Comparison of ENCODE assay signal across 9 cellular contexts in the genomic region with DNA sequence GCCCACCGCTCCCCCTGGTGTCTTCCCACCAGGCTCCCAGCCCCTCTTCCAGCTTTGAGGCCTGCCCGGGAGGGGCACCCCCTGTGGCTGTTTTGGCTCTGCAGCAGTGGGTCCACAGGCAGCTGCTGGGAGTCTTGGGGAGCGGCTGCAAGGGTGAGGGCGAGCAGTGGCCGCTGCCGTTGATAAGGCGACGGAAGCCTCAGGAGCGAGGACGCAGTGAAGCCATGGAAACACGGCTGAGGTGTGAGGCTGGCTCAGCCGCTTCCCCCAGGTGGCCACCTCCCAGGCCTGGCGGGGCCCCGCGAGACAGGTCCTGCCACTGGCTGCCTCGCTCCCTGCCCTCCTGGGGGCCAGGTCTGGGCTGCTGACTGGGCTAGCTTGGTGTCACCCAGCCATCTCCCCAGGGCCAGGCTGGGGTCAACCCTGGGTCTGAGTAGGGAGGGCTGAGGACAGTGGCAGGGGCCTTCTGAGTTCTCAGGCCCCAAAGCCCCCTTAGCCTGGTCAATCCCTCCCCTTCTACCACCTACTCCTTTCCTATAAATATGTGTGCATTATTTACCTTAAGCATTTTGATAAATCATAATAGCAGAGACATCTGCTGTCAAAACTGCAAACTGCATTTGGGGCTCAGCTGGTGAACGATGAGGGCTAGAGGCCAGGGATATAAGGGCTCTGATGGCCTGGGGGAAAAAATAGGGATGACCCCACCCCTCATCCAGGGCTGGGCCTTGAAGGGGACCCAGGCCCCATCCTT. TPM values are rescaled to one million over a fixed set of nuclear protein-coding genes. Genes with fewer than 3 reads are reported as not detected.
DNase-seq lines count a peak whose midpoint lies in the region; ATAC-seq, FAIRE-seq and TF ChIP-seq lines count a peak whose summit lies in the region.
"Had no signal": no experiment of that assay in that cellular context is flagged by ENCODE, and none has a peak within 500 bp of the region (broad histone marks: within the 10 kb centered on the region; RNA-seq: fewer than 3 reads in every experiment).

No MANE protein-coding gene starts in this region.

- no peak overlapping the region for H3K27ac Mint-ChIP-seq in naive thymus-derived CD4-positive, alpha-beta T cell
- H3K27ac Mint-ChIP-seq: activated naive CD4-positive, alpha-beta T cell treated with anti-CD3 and anti-CD28 coated beads, Interleukin-2, amount 50 U/mL, for 24 hours had no signal

- TF ChIP-seq CTCF in H1 (IDR thresholded peaks at IDR 0.05; ENCODE audit: control extremely low read depth in 1 of 3, insufficient read depth in 1 of 3, low read depth in 1 of 3, low read length in 3 of 3): no peak

- H3K14ac ChIP-seq in H1 (ENCODE audit: insufficient read length): no peak overlapping the region

- H3K79me1 ChIP-seq in H1 (ENCODE audit: low read depth, low read length): no peaks in the 10 kb centered on the region; the same call in 1 of the 2 replicates

- H3K9me3 Mint-ChIP-seq in naive thymus-derived CD4-positive, alpha-beta T cell: no peaks in the 10 kb centered on the region
- H3K9me3 Mint-ChIP-seq: activated naive CD4-positive, alpha-beta T cell treated with anti-CD3 and anti-CD28 coated beads, Interleukin-2, amount 50 U/mL, for 24 hours had no signal

- H4K91ac ChIP-seq in H1 (replicated peaks; ENCODE audit: insufficient read length, low read length): no peak overlapping the region

- no peaks in the 10 kb centered on the region for H3K36me3 Mint-ChIP-seq in naive thymus-derived CD4-positive, alpha-beta T cell
- H3K36me3 Mint-ChIP-seq: activated naive CD4-positive, alpha-beta T cell treated with anti-CD3 and anti-CD28 coated beads, Interleukin-2, amount 50 U/mL, for 24 hours had no signal

- TF ChIP-seq RAD21 in H1 (IDR thresholded peaks at IDR 0.05 in 1 of 2, conservative IDR thresholded peaks at IDR 0.05 in 1 of 2; ENCODE audit: low read depth in 2 of 2, low read length in 2 of 2): peak in 1 of 2 experiments; percentile 19; a peak in 1 of 4 replicates

- H3K18ac ChIP-seq in H1 (ENCODE audit: extremely low read depth, low read length): peak overlapping the region; percentile 76

- peaks cover 5 to 24% of the 10 kb centered on the region in 2 experiments for H4K20me1 ChIP-seq in H1 (replicated peaks in 1 of 2; ENCODE audit: control insufficient read depth in 1 of 2, insufficient read depth in 2 of 2, low read length in 2 of 2)

- H3K27me3 ChIP-seq in H1 (replicated peaks in 1 of 4; ENCODE audit: control insufficient read depth in 3 of 4, extremely low read depth in 1 of 4, insufficient read depth in 3 of 4, low read length in 3 of 4): peaks cover 0 to 5% (median 0%) of the 10 kb centered on the region in 4 experiments; a peak in 3 of 7 replicates
- no peaks in the 10 kb centered on the region for H3K27me3 ChIP-seq in naive thymus-derived CD4-positive, alpha-beta T cell (ENCODE audit: control insufficient read depth in 2 of 2, insufficient read depth in 2 of 2, low read length in 2 of 2)

- H3K23me2 ChIP-seq in H1 (ENCODE audit: low read depth, low read length): no peaks in the 10 kb centered on the region

- peaks cover 3 to 17% (median 6%) of the 10 kb centered on the region in 7 donors for H3K4me1 Mint-ChIP-seq in naive thymus-derived CD4-positive, alpha-beta T cell
- H3K4me1 Mint-ChIP-seq: activated naive CD4-positive, alpha-beta T cell treated with anti-CD3 and anti-CD28 coated beads, Interleukin-2, amount 50 U/mL, for 24 hours had no signal

- no peak overlapping the region for H3K23ac ChIP-seq in H1 (ENCODE audit: insufficient read length)

- POLR2A ChIA-PET in H1 (lab: Charles Lee; ENCODE audit: partially characterized antibody): interaction anchor here (0.8 to 9.8 kb wide), 21 partner anchors 11 to 81 kb away, joined by 3 to 76 read pairs (median 5); partner anchors contain the start of gene CXXC5
- POLR2A ChIA-PET in naive thymus-derived CD4-positive, alpha-beta T cell (lab: Charles Lee): interaction anchor here (0.7 to 1.0 kb wide), 2 partner anchors 101 to 172 kb away, joined by 3 read pairs; no protein-coding TSS in a partner anchor

- CTCF ChIA-PET in H1 (lab: Charles Lee; ENCODE audit: partially characterized antibody): interaction anchor here (0.5 to 7.7 kb wide), 28 partner anchors 10 to 1677 kb away, joined by 3 to 97 read pairs (median 5); no protein-coding TSS in a partner anchor
- CTCF ChIA-PET in naive thymus-derived CD4-positive, alpha-beta T cell (lab: Charles Lee): interaction anchor here (0.6 to 3.8 kb wide), 7 partner anchors 22 to 367 kb away, joined by 3 to 41 read pairs (median 3); no protein-coding TSS in a partner anchor

- no peak overlapping the region for H2BK120ac ChIP-seq in H1 (replicated peaks; ENCODE audit: low read depth, low read length)

- H4K8ac ChIP-seq in H1 (ENCODE audit: extremely low read depth, insufficient read depth, low read length): no peak overlapping the region

- H3K9ac ChIP-seq in H1 (replicated peaks in 1 of 4; ENCODE audit: extremely low read depth in 1 of 4, low read depth in 3 of 4, low read length in 3 of 4): no peak overlapping the region

- no peaks in the 10 kb centered on the region for H3K36me3 ChIP-seq in H1 (ENCODE audit: control insufficient read depth in 2 of 4, insufficient read depth in 4 of 4, low read length in 3 of 4)
- H3K36me3 ChIP-seq in naive thymus-derived CD4-positive, alpha-beta T cell (ENCODE audit: control insufficient read depth in 2 of 3, insufficient read depth in 3 of 3, low read length in 3 of 3): no peaks in the 10 kb centered on the region

- intact Hi-C loops in naive thymus-derived CD4-positive, alpha-beta T cell (cut with micrococcal nuclease): loop anchor here (1.0 to 5.0 kb wide), 6 partner anchors 57 to 403 kb away; no protein-coding TSS in a partner anchor

- TF ChIP-seq EP300 in H1 (IDR thresholded peaks at IDR 0.05; ENCODE audit: borderline replicate concordance in 1 of 2, low read depth in 2 of 2, low read length in 2 of 2): no peak

- H2BK20ac ChIP-seq in H1 (ENCODE audit: low read length): no peak overlapping the region

- H3K4me3 Mint-ChIP-seq in naive thymus-derived CD4-positive, alpha-beta T cell: no peak overlapping the region
- H3K4me3 Mint-ChIP-seq: activated naive CD4-positive, alpha-beta T cell treated with anti-CD3 and anti-CD28 coated beads, Interleukin-2, amount 50 U/mL, for 24 hours had no signal

- H2BK15ac ChIP-seq in H1 (ENCODE audit: low read length): 0 out of 2 replicates have a peak overlapping the region, but pooled peaks have one; percentile 23

- H3K4me2 ChIP-seq in H1 (ENCODE audit: insufficient read depth in 1 of 2, low read depth in 2 of 2, low read length in 2 of 2): peak overlapping the region; percentile 5 to 41; a peak in 3 of 4 replicates

- H3K27me3 Mint-ChIP-seq in naive thymus-derived CD4-positive, alpha-beta T cell: peaks cover 0 to 17% (median 0%) of the 10 kb centered on the region in 5 donors
- H3K27me3 Mint-ChIP-seq: activated naive CD4-positive, alpha-beta T cell treated with anti-CD3 and anti-CD28 coated beads, Interleukin-2, amount 50 U/mL, for 24 hours had no signal

- peak; percentile 59 for ATAC-seq in naive thymus-derived CD4-positive, alpha-beta T cell
- ATAC-seq in GM18909 (IDR thresholded peaks at IDR 0.05; ENCODE audit: poor library complexity, unreplicated experiment): no peak

- no peak overlapping the region for H3K27ac ChIP-seq in H1 (ENCODE audit: low read depth, low read length)
- no peak overlapping the region for H3K27ac ChIP-seq in naive thymus-derived CD4-positive, alpha-beta T cell (ENCODE audit: low read depth, low read length)

- peaks cover 27 to 55% (median 46%) of the 10 kb centered on the region in 4 experiments for H3K4me1 ChIP-seq in H1 (replicated peaks in 1 of 4; ENCODE audit: control insufficient read depth in 3 of 4, insufficient read depth in 4 of 4, low read length in 3 of 4)
- H3K4me1 ChIP-seq in naive thymus-derived CD4-positive, alpha-beta T cell (ENCODE audit: control insufficient read depth in 2 of 2, insufficient read depth in 2 of 2, low read length in 2 of 2): no peaks in the 10 kb centered on the region

- H3K9me3 ChIP-seq in H1 (ENCODE audit: insufficient read depth in 2 of 2, low read depth in 1 of 2, low read length in 1 of 2): no peaks in the 10 kb centered on the region
- H3K9me3 ChIP-seq in naive thymus-derived CD4-positive, alpha-beta T cell (ENCODE audit: control insufficient read depth in 2 of 3, low read length in 3 of 3): no peaks in the 10 kb centered on the region

- no peak overlapping the region for H2AFZ ChIP-seq in H1 (ENCODE audit: low read length)

- H2AK5ac ChIP-seq in H1 (ENCODE audit: low read depth, low read length): no peak overlapping the region

- no peak for FAIRE-seq in H1 (lab: Jason Lieb, UNC)

- H3K79me2 ChIP-seq in H1 (ENCODE audit: control insufficient read depth in 1 of 2, insufficient read depth in 2 of 2, low read length in 2 of 2): no peaks in the 10 kb centered on the region

- peak; percentile 33 for DNase-seq in NCI-H2196 (lab: John Stamatoyannopoulos, UW; ENCODE audit: unreplicated experiment)
- DNase-seq in NCI-H2196 treated with DMSO at 0.1 percent for 48 hours (lab: John Stamatoyannopoulos, UW; ENCODE audit: unreplicated experiment): no peak
- DNase-seq in NCI-H526 (lab: John Stamatoyannopoulos, UW): peak; percentile 36 to 87
- no peak for DNase-seq in H1 (ENCODE audit: low read depth in 1 of 2, low spot score in 2 of 2)
- DNase-seq in naive thymus-derived CD4-positive, alpha-beta T cell: peak in 2 of 9 donors; percentile 26 to 27
- DNase-seq in activated gamma-delta T cell treated with Interleukin-2 at 50 U/mL for 16 hours: no peak
- no peak for DNase-seq in stimulated activated naive CD4-positive, alpha-beta T cell treated with Interleukin-2 at 50 U/mL for 16 hours (lab: John Stamatoyannopoulos, UW)

- H3K4ac ChIP-seq in H1 (replicated peaks; ENCODE audit: insufficient read length, low read depth, low read length): no peak overlapping the region

- no peak for TF ChIP-seq POLR2A in H1 (IDR thresholded peaks at IDR 0.05; ENCODE audit: control extremely low read depth in 1 of 2, low read depth in 2 of 2, low read length in 2 of 2)

- H2BK5ac ChIP-seq in H1 (ENCODE audit: low read depth, low read length): peak overlapping the region; percentile 53; the same call in 1 of the 2 replicates

- 58% methylated on average over 5 of the region's 17 CpGs; no CpG with 5 or more reads in 1 of the 2 experiments for WGBS in H1 (ENCODE audit: extremely low coverage in 1 of 2, insufficient coverage in 1 of 2, insufficient read length in 1 of 2, insufficient replicate concordance in 2 of 2, low coverage in 1 of 2, low lambda C conversion rate in 2 of 2, missing lambda C conversion rate in 1 of 2), 2 experiments

- H3K4me3 ChIP-seq in H1 (ENCODE audit: extremely low read depth in 1 of 4, insufficient read depth in 2 of 4, low read depth in 3 of 4, low read length in 4 of 4): no peak overlapping the region
- no peak overlapping the region for H3K4me3 ChIP-seq in naive thymus-derived CD4-positive, alpha-beta T cell (ENCODE audit: low read length)

- H2BK12ac ChIP-seq in H1 (ENCODE audit: low read depth, low read length): no peak overlapping the region; the same call in 1 of the 2 replicates

- no peak overlapping the region for H3K56ac ChIP-seq in H1 (replicated peaks; ENCODE audit: insufficient read length, low read depth, low read length)

- no peak overlapping the region for H4K5ac ChIP-seq in H1 (ENCODE audit: insufficient read length, low read depth, low read length)

RNA-seq across cellular contexts. Expression of gene CXXC5, which starts 41.7 kb away (rescaled TPM):
- total RNA-seq in H1 (2021; fragmentation: NEBNext Ultra II Directional; extraction: Animal tissue kit (Norgen Biotek cat#: 25700)): 74.0 and 78.3 TPM in 2 replicates
- polyA plus RNA-seq in H1 (2011; rRNA removed): 61.4 and 83.5 TPM in 2 replicates
- polyA plus RNA-seq in H1 (2011; cell fraction: cytosol; rRNA removed): 68.8 TPM
- polyA plus RNA-seq in H1 (2011; cell fraction: nucleus; rRNA removed): 52.7 TPM
- polyA plus RNA-seq in H1 (2012, experiment 1 of 2): 35.6 to 47.4 TPM (median 43.3 TPM) in 4 replicates
- 56.6 TPM for polyA plus RNA-seq in H1 (2012, experiment 2 of 2)
- polyA plus RNA-seq in H1 (2013, experiment 1 of 2): 62.3 TPM
- 67.3 TPM for polyA plus RNA-seq in H1 (2013, experiment 2 of 2)
- 25.6 and 39.8 TPM in 2 replicates for polyA minus RNA-seq in H1 (2011; rRNA and poly(A)+ RNA removed)
- 50.7 TPM for polyA minus RNA-seq in H1 (2011; cell fraction: cytosol; rRNA and poly(A)+ RNA removed)
- polyA minus RNA-seq in H1 (2011; cell fraction: nucleus; rRNA and poly(A)+ RNA removed): 39.2 TPM
- 10 to 100 TPM in 1 of 5 experiments, 1 to 10 TPM in 3, under 1 TPM in 1; 0.73 to 21.4 (median 3.5) TPM for total RNA-seq in naive thymus-derived CD4-positive, alpha-beta T cell
- 1 to 10 TPM; 1.7 to 2.2 TPM for polyA plus RNA-seq in naive thymus-derived CD4-positive, alpha-beta T cell

Comparison
In these comparisons a context has a peak if more than half of its experiments do, and no peak if none do; other contexts are left out.
1. DNase-seq: peak in NCI-H2196 (single experiment) and NCI-H526 (2 of 2); none in NCI-H2196 treated with DMSO at 0.1 percent for 48 hours (single experiment), H1 (0 of 2), activated gamma-delta T cell treated with Interleukin-2 at 50 U/mL for 16 hours (single experiment) and stimulated activated naive CD4-positive, alpha-beta T cell treated with Interleukin-2 at 50 U/mL for 16 hours (single experiment).